In genomic region chr15:43268111-43269105, GRCh38 we compare ENCODE assay signal across 8 cellular contexts. TPM values are rescaled to one million over a fixed set of nuclear protein-coding genes. Genes with fewer than 3 reads are reported as not detected.
DNase-seq lines count a peak whose midpoint lies in the region; ATAC-seq and TF ChIP-seq lines count a peak whose summit lies in the region.

No MANE protein-coding gene starts in this region.

- peaks cover 3% of the 10 kb centered on the region; the same call in 1 of the 2 replicates for H3K27me3 Mint-ChIP-seq in WTC11 (ENCODE audit: low read depth)

- in situ Hi-C loops in G401 (cut with HindIII; ENCODE audit: low sequenced_read_pairs): no loop called here

- no peaks in the 10 kb centered on the region for H3K4me1 Mint-ChIP-seq in WTC11

- peaks cover 3% of the 10 kb centered on the region; the same call in 1 of the 2 replicates for H3K9me3 Mint-ChIP-seq in WTC11

- CTCF ChIA-PET in WTC11 (lab: Charles Lee): interaction anchor here (0.6 to 7.4 kb wide), 14 partner anchors 9 to 629 kb away, joined by 3 to 89 read pairs (median 4); no protein-coding TSS in a partner anchor

- H3K36me3 Mint-ChIP-seq in WTC11: no peaks in the 10 kb centered on the region

- H3K27ac Mint-ChIP-seq in WTC11: no peak overlapping the region

- H3K4me3 Mint-ChIP-seq in WTC11: no peak overlapping the region

- DNase-seq in Daoy (ENCODE audit: low read depth): peak; percentile 33
- peak; percentile 78 for DNase-seq in H7
- peak; percentile 75 for DNase-seq in WTC11 (ENCODE audit: low spot score)
- no peak for DNase-seq in kidney epithelial cell (ENCODE audit: low read depth)
- DNase-seq in G401 (ENCODE audit: low spot score): no peak

- H3K27me3 ChIP-seq in H7 (ENCODE audit: control insufficient read depth, insufficient read depth, low read length) (no peaks in the 10 kb centered on the region), kidney epithelial cell (ENCODE audit: control insufficient read depth, insufficient read depth, low read length) (peaks cover 14% of the 10 kb centered on the region)

- ATAC-seq in WTC11 (peak; percentile 88), HG03432 (IDR thresholded peaks at IDR 0.05; ENCODE audit: unreplicated experiment) (no peak), GM19035 (IDR thresholded peaks at IDR 0.05; ENCODE audit: unreplicated experiment) (no peak), GM18861 (IDR thresholded peaks at IDR 0.05; ENCODE audit: unreplicated experiment) (no peak)

- TF ChIP-seq CTCF in WTC11 (IDR thresholded peaks at IDR 0.05) (no peak), kidney epithelial cell (IDR thresholded peaks at IDR 0.05; ENCODE audit: insufficient read depth, low read length, poor library complexity, severe bottlenecking) (peak; percentile 39)

- no peaks in the 10 kb centered on the region for H3K36me3 ChIP-seq in H7 (replicated peaks; ENCODE audit: control insufficient read depth, insufficient read depth, low read length)
- H3K36me3 ChIP-seq in kidney epithelial cell (ENCODE audit: control insufficient read depth, insufficient read depth, low read length): no peaks in the 10 kb centered on the region

- POLR2A ChIA-PET in WTC11 (lab: Charles Lee): interaction anchor here (0.6 kb wide), 1 partner anchor 437 kb away, joined by 5 read pairs; no protein-coding TSS in a partner anchor

- H3K4me3 ChIP-seq in H7 (ENCODE audit: insufficient read depth, low read depth, low read length) (no peak overlapping the region), kidney epithelial cell (ENCODE audit: low read depth, low read length) (no peak overlapping the region)

TF ChIP-seq in WTC11, 78 proteins besides CTCF, POLR2A, EP300 and RAD21 (continues in another document):
- TF ChIP-seq ETV6 (CRISPR knock-in tag; IDR thresholded peaks at IDR 0.05) (no peak), ERG (CRISPR knock-in tag; IDR thresholded peaks at IDR 0.05) (no peak), ATF6 (CRISPR knock-in tag; IDR thresholded peaks at IDR 0.05) (no peak), GRHL2 (CRISPR knock-in tag; IDR thresholded peaks at IDR 0.05; ENCODE audit: insufficient replicate concordance, severe bottlenecking) (no peak), PREB (CRISPR knock-in tag; IDR thresholded peaks at IDR 0.05; ENCODE audit: borderline replicate concordance) (no peak), ZNF396 (CRISPR knock-in tag; IDR thresholded peaks at IDR 0.05; ENCODE audit: borderline replicate concordance) (no peak), ARID4B (CRISPR knock-in tag; IDR thresholded peaks at IDR 0.05; ENCODE audit: borderline replicate concordance) (no peak), ZNF219 (CRISPR knock-in tag; IDR thresholded peaks at IDR 0.05; ENCODE audit: borderline replicate concordance) (no peak), ZNF416 (CRISPR knock-in tag; IDR thresholded peaks at IDR 0.05) (no peak), GABPB1 (CRISPR knock-in tag; IDR thresholded peaks at IDR 0.05) (no peak), FOXP4 (CRISPR knock-in tag; IDR thresholded peaks at IDR 0.05) (no peak)
- TF ChIP-seq, protein P1, sequence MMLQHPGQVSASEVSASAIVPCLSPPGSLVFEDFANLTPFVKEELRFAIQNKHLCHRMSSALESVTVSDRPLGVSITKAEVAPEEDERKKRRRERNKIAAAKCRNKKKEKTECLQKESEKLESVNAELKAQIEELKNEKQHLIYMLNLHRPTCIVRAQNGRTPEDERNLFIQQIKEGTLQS (CRISPR knock-in tag; conservative IDR thresholded peaks at IDR 0.05): no peak

RNA-seq across cellular contexts. Expression of gene TGM5, which starts 1.7 kb away (rescaled TPM):
- total RNA-seq in Daoy (2014; rRNA removed; shearing (Covaris generic)): 0.51 TPM in 1 of 2 replicates, not detected in the other
- not detected in 2 replicates for total RNA-seq in H7 (2014; rRNA removed; shearing (Covaris generic))
- total RNA-seq in WTC11 (2021): not detected in 3 replicates
- total RNA-seq in kidney epithelial cell: not detected in 2 replicates
- total RNA-seq in G401 (2014; rRNA removed; shearing (Covaris generic)): not detected in 2 replicates

RNA-seq across cellular contexts. Expression of gene TGM7, which starts 33.6 kb away (rescaled TPM):
- not detected in 2 replicates for total RNA-seq in Daoy (2014; rRNA removed; shearing (Covaris generic))
- total RNA-seq in H7 (2014; rRNA removed; shearing (Covaris generic)): not detected in 2 replicates
- total RNA-seq in WTC11 (2021): not detected in 3 replicates
- not detected in 2 replicates for total RNA-seq in kidney epithelial cell
- total RNA-seq in G401 (2014; rRNA removed; shearing (Covaris generic)): not detected in 2 replicates

RNA-seq across cellular contexts. Expression of gene EPB42, which starts 47.6 kb away (rescaled TPM):
- not detected in 2 replicates for total RNA-seq in Daoy (2014; rRNA removed; shearing (Covaris generic))
- not detected in 2 replicates for total RNA-seq in H7 (2014; rRNA removed; shearing (Covaris generic))
- total RNA-seq in WTC11 (2021) (not detected in 3 replicates), kidney epithelial cell (not detected in 2 replicates)
- total RNA-seq in G401 (2014; rRNA removed; shearing (Covaris generic)): not detected in 2 replicates

Comparison
In these comparisons a context has a peak if more than half of its experiments do, and no peak if none do; other contexts are left out.
1. DNase-seq: peak in Daoy (single experiment), H7 (single experiment) and WTC11 (single experiment); none in kidney epithelial cell (single experiment) and G401 (single experiment).